ENCODE assay signal across 1 cellular context in genomic region chr10:105707603-105708002, GRCh38.
A peak's percentile ranks its signal among the peaks of the same experiment; 100 is the strongest.
TF ChIP-seq lines count a peak whose summit lies in the region.

No MANE protein-coding gene starts in this region.

TF ChIP-seq in HepG2, 621 proteins besides CTCF, POLR2A, EP300 and RAD21 (continued from another document):
- TF ChIP-seq PBX2 (CRISPR knock-in tag; IDR thresholded peaks at IDR 0.05) = no peak
- TF ChIP-seq CREB1 (IDR thresholded peaks at IDR 0.05) = peak; percentile 71
- no peak for TF ChIP-seq CREB1 (CRISPR knock-in tag; IDR thresholded peaks at IDR 0.05)
- TF ChIP-seq BRCA1 (CRISPR knock-in tag; IDR thresholded peaks at IDR 0.05) = no peak
